Comparison of ENCODE assay signal across 1 cellular context in the genomic region with DNA sequence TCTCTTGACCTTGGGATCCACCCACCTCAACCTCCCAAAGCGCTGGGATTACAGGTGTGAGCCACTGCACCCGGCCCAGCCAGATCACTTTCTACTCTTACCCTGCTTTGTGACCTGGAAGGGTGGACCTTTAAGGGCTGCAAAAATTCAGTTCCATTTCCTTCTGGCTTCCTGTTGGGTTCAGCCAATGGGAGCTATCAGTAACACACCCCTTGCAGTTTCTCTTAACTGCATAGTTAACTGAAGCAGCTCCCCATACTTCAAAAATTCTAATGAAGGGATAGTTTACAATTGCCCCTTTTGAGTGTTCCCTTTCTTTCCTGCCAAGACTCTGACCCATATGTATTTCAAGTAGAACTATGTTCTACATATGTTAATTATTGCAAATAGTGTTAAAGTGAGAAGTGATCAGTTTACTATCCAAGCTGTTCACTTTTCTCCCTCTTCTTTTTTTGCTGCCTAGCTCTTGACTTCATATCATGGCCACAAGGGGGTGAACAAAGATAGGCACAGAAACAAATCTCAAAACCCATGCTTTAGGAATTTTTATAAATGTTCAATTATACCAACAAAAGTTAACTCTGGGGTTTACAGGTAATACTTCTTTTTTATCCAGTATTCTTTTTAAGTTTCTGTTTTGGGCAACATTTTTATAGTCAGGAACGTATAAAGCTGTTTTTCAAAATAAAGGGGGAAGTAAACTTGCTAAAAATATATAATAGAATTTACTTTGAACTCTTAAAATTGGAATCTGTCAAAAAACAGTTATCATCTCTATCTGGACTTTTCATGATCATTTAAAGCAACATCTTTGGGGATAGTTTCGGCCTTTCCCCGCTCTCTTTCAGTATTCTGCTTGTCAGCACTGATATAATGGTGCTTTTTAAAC.
A peak's percentile ranks its signal among the peaks of the same experiment; 100 is the strongest.
TF ChIP-seq lines count a peak whose summit lies in the region.

No MANE protein-coding gene starts in this region.

TF ChIP-seq in K562, 482 proteins besides CTCF, POLR2A, EP300 and RAD21:
- TF ChIP-seq FOSL1 (tag; conservative IDR thresholded peaks at IDR 0.05) (no peak), WHSC1 (IDR thresholded peaks at IDR 0.05; ENCODE audit: low read length) (no peak), SMC3 (conservative IDR thresholded peaks at IDR 0.05; ENCODE audit: insufficient read depth, low read depth, low read length) (peak; percentile 57), ARID3A (IDR thresholded peaks at IDR 0.05; ENCODE audit: borderline replicate concordance, low read depth, low read length) (peak; percentile 53; the same call in 1 of the 2 replicates), EP400 (IDR thresholded peaks at IDR 0.05) (peak; percentile 31)
